22 cellular contexts compared by ENCODE assay signal in the genomic region with DNA sequence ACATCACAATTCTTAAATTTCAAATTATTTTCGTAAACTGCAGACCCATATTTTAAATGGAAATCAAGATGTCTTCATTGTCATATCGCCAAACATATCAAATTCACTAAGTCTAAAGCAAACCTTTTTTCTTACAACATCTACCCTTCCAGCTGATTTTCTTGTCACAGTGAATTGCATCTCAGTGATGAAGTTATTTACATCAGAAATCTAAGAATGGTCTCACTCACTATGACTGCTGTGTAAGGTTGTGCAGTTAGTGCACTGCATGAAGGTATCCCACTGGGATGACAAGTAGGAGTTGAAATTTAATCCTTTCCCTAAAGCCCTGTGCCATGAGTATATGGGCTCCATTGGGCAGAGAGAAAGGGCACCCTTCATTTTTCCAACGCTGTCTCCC.
"Had no signal": no experiment of that assay in that cellular context is flagged by ENCODE, and none has a peak within 500 bp of the region (broad histone marks: within the 10 kb centered on the region; RNA-seq: fewer than 3 reads in every experiment).

No MANE protein-coding gene starts in this region.

- ATAC-seq: effector memory CD8-positive, alpha-beta T cell; esophagus mucosa; gastrocnemius medialis; heart right ventricle; left cardiac atrium; left lung; left ventricle myocardium superior; lower lobe of right lung; mucosa of descending colon had no signal

- DNase-seq: dermis blood vessel endothelial cell; dorsolateral prefrontal cortex; effector CD8-positive, alpha-beta T cell; effector memory CD8-positive, alpha-beta T cell; endodermal cell; erythroblast; esophagus squamous epithelium; foreskin fibroblast; foreskin melanocyte; gastrocnemius medialis; glutamatergic neuron; head of caudate nucleus; heart right ventricle; hippocampal formation; left cardiac atrium; left lung; left ventricle myocardium superior; lower lobe of right lung; mesenchymal stem cell; mucosa of descending colon; naive B cell had no signal
